ENCODE assay signal across 1 cellular context in genomic region chr18:76846217-76846616, GRCh38.
TF ChIP-seq lines count a peak whose summit lies in the region.

No MANE protein-coding gene starts in this region.

TF ChIP-seq in WTC11, 78 proteins besides CTCF, POLR2A, EP300 and RAD21:
- no peak for TF ChIP-seq NFATC4 (CRISPR knock-in tag; IDR thresholded peaks at IDR 0.05)
- TF ChIP-seq ETV6 (CRISPR knock-in tag; IDR thresholded peaks at IDR 0.05), result no peak
- no peak for TF ChIP-seq HMGA2 (CRISPR knock-in tag; IDR thresholded peaks at IDR 0.05)
- TF ChIP-seq ZNF416 (CRISPR knock-in tag; IDR thresholded peaks at IDR 0.05), result no peak
- TF ChIP-seq MYBL2 (CRISPR knock-in tag; IDR thresholded peaks at IDR 0.05), result no peak
- TF ChIP-seq AFF4 (CRISPR knock-in tag; IDR thresholded peaks at IDR 0.05; ENCODE audit: borderline replicate concordance), result no peak
- TF ChIP-seq USF2 (CRISPR knock-in tag; IDR thresholded peaks at IDR 0.05), result no peak
- no peak for TF ChIP-seq MLX (CRISPR knock-in tag; IDR thresholded peaks at IDR 0.05)
- no peak for TF ChIP-seq MXD4 (CRISPR knock-in tag; IDR thresholded peaks at IDR 0.05; ENCODE audit: borderline replicate concordance)
